8 cellular contexts compared by ENCODE assay signal in the genomic region with DNA sequence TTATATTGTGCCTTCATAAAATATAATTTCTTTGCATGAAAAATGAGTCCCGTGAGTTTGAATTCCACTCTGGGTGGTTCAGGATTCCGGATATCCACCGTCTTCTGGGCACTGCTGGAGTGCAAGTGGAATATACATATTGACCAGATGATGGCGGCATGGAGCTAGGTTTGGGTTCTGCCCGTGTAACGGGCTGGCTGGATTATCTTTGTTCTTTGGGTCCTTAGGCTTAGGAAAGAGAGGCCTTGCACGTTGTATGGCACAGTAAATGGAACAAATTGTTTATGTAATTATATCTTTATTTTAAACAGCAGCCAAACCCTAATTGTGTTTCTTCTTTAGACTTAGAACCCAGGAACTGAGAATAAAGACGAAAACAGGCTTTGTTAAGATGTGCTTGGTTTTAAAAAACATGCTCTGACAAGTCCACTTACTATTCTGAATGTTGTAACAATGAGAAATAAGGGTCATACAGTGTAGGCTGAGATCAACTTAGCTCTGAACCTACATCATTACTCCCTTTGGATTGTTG. TPM values are rescaled to one million over a fixed set of nuclear protein-coding genes. Genes with fewer than 3 reads are reported as not detected.
DNase-seq lines count a peak whose midpoint lies in the region; ATAC-seq, FAIRE-seq and TF ChIP-seq lines count a peak whose summit lies in the region.

No MANE protein-coding gene starts in this region.

- TF ChIP-seq POLR2A in right lobe of liver (IDR thresholded peaks at IDR 0.05) = no peak

- no peaks in the 10 kb centered on the region for H3K36me3 ChIP-seq in right lobe of liver

- no peaks in the 10 kb centered on the region for H3K27me3 ChIP-seq in right lobe of liver

- WGBS in right lobe of liver (ENCODE audit: insufficient coverage, low coverage, low lambda C conversion rate, missing lambda C conversion rate) = 5% methylated on average over 8 of the region's 8 CpGs

- peak; percentile 92 for TF ChIP-seq CTCF in C4-2B (conservative IDR thresholded peaks at IDR 0.05)
- peak; percentile 57 for TF ChIP-seq CTCF in coronary artery (IDR thresholded peaks at IDR 0.05)
- TF ChIP-seq CTCF in right lobe of liver (IDR thresholded peaks at IDR 0.05) = peak; percentile 84 to 88 (median 86)

- intact Hi-C loops in right lobe of liver (cut with DNase I) = loop anchor here (10.0 kb wide), 2 partner anchors 339 to 349 kb away; no protein-coding TSS in a partner anchor

- H3K4me3 ChIP-seq in coronary artery = no peak overlapping the region
- H3K4me3 ChIP-seq in right lobe of liver = no peak overlapping the region

- H3K4me1 ChIP-seq in right lobe of liver = no peaks in the 10 kb centered on the region

- ATAC-seq in HG03439 (IDR thresholded peaks at IDR 0.05; ENCODE audit: unreplicated experiment) (peak; percentile 99), right lobe of liver (peak; percentile 100)

- DNase-seq in GM19239 (ENCODE audit: insufficient read length, low spot score) (peak; percentile 67), NCI-H524 (lab: John Stamatoyannopoulos, UW) (peak; percentile 57 to 82), coronary artery (ENCODE audit: low spot score) (no peak), right lobe of liver (peak in 1 of 3 donors; percentile 68)
- DNase-seq in activated CD4-positive, alpha-beta T cell treated with anti-CD3 and anti-CD28 coated beads for 4 hours = peak; percentile 43 to 57
- peak; percentile 11 for DNase-seq in stimulated activated CD8-positive, alpha-beta memory T cell treated with anti-CD3 and anti-CD28 coated beads, Interleukin-12 subunit alpha, Interleukin-12 subunit beta, amount 100 ng/mL, for 24 hours (ENCODE audit: extremely low read depth)

- no peaks in the 10 kb centered on the region for H3K9me3 ChIP-seq in right lobe of liver

- FAIRE-seq in GM19239 (lab: Jason Lieb, UNC) = peak; percentile 94

- no peak overlapping the region for H3K27ac ChIP-seq in C4-2B
- H3K27ac ChIP-seq in coronary artery = peak overlapping the region in 1 of 2 donors; percentile 12
- H3K27ac ChIP-seq in right lobe of liver = no peak overlapping the region

RNA-seq across cellular contexts. Expression of a gene that starts 13.5 kb away (rescaled TPM):
- total RNA-seq in right lobe of liver = 10 to 100 TPM in 4 of 6 experiments, 1 to 10 TPM in 2; 9.5 to 18.9 (median 11.5) TPM

RNA-seq across cellular contexts. Expression of a gene that starts 42.8 kb away (rescaled TPM):
- not detected for total RNA-seq in right lobe of liver
